In the genomic region with DNA sequence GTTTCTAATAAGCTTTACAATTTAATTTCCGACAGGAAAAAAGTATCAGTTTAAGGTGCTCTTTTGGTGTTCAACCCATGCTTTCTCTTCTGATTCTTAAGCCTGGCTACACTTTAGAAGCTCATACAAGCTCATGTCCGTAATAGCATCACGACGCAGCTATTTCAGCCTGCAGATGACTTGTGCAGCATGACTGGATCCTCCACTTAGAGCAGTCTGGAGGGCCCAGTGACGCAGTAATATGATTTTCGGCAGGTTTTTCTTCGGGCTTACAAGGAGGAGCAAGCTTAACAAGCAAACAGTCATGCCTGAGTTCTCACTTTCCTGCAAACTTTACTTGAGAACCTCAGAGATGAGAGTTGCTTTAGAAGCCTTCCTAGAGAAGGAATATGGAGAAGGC, we compare ENCODE assay signal across 11 cellular contexts.
DNase-seq lines count a peak whose midpoint lies in the region; ATAC-seq and TF ChIP-seq lines count a peak whose summit lies in the region.
"Had no signal": no experiment of that assay in that cellular context is flagged by ENCODE, and none has a peak within 500 bp of the region (broad histone marks: within the 10 kb centered on the region; RNA-seq: fewer than 3 reads in every experiment).

No MANE protein-coding gene starts in this region.

- no peaks in the 10 kb centered on the region for H3K36me3 ChIP-seq in thyroid gland
- H3K36me3 ChIP-seq: pancreas had no signal

- no peaks in the 10 kb centered on the region for H3K27me3 ChIP-seq in thyroid gland
- H3K27me3 ChIP-seq: pancreas had no signal

- H3K4me3 ChIP-seq in thyroid gland (replicated peaks in 1 of 3), result no peak overlapping the region
- H3K4me3 ChIP-seq: pancreas had no signal

- intact Hi-C loops in thyroid gland (cut with DNase I), result no loop called here

- H3K4me1 ChIP-seq in thyroid gland, result peaks cover 32 to 45% of the 10 kb centered on the region in 2 donors

- DNase-seq in NCI-H345 (lab: John Stamatoyannopoulos, UW), result peak; percentile 27
- no peak for DNase-seq in NCI-H345 treated with DMSO at 0.1 percent for 48 hours (lab: John Stamatoyannopoulos, UW; ENCODE audit: unreplicated experiment)
- peak; percentile 52 for DNase-seq in NCI-H2107 treated with DMSO at 0.1 percent for 48 hours (lab: John Stamatoyannopoulos, UW; ENCODE audit: unreplicated experiment)
- DNase-seq in cerebellar cortex (ENCODE audit: low spot score), result peak; percentile 62
- DNase-seq in thyroid gland, result peak; percentile 87 to 88
- DNase-seq: Caco-2, T-helper 2 cell had no signal

- TF ChIP-seq POLR2A in thyroid gland (IDR thresholded peaks at IDR 0.05), result peak in 1 of 2 donors; percentile 78

- ATAC-seq in HG03521 (IDR thresholded peaks at IDR 0.05; ENCODE audit: unreplicated experiment), result no peak
- ATAC-seq in HG03432 (IDR thresholded peaks at IDR 0.05; ENCODE audit: unreplicated experiment), result no peak
- no peak for ATAC-seq in HG03159 (IDR thresholded peaks at IDR 0.05; ENCODE audit: unreplicated experiment)

- no peaks in the 10 kb centered on the region for H3K9me3 ChIP-seq in thyroid gland
- H3K9me3 ChIP-seq: Caco-2, pancreas had no signal

- 26 to 36% methylated on average over 7 of the region's 7 CpGs for WGBS in thyroid gland, 2 donors

- H3K27ac ChIP-seq in thyroid gland, result peak overlapping the region; percentile 87 to 98 (median 96)

- no peak for TF ChIP-seq CTCF in thyroid gland (IDR thresholded peaks at IDR 0.05)
